Comparison of ENCODE assay signal across 1 cellular context in the genomic region with DNA sequence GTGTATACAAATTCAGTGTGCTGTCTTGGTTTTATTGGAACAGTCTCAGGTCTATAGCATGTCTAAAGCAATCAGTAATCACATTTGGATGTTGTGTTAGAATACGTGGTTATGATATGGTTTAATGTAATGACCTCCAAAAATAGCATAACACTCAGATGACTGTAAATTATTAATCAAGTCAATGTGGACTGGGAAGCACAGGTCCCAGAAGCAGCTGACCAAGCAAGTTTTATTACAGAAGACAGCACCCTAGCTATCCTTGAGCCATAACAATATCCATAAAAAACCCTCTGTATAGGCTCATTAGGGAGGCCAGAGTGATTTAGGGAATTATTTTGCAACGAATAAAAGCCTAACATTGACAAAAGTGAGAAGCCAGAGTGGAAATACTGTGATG.
TF ChIP-seq lines count a peak whose summit lies in the region.

No MANE protein-coding gene starts in this region.

TF ChIP-seq in GM23338, 12 proteins besides CTCF, POLR2A, EP300 and RAD21 (continued from another document):
- TF ChIP-seq, protein P1, sequence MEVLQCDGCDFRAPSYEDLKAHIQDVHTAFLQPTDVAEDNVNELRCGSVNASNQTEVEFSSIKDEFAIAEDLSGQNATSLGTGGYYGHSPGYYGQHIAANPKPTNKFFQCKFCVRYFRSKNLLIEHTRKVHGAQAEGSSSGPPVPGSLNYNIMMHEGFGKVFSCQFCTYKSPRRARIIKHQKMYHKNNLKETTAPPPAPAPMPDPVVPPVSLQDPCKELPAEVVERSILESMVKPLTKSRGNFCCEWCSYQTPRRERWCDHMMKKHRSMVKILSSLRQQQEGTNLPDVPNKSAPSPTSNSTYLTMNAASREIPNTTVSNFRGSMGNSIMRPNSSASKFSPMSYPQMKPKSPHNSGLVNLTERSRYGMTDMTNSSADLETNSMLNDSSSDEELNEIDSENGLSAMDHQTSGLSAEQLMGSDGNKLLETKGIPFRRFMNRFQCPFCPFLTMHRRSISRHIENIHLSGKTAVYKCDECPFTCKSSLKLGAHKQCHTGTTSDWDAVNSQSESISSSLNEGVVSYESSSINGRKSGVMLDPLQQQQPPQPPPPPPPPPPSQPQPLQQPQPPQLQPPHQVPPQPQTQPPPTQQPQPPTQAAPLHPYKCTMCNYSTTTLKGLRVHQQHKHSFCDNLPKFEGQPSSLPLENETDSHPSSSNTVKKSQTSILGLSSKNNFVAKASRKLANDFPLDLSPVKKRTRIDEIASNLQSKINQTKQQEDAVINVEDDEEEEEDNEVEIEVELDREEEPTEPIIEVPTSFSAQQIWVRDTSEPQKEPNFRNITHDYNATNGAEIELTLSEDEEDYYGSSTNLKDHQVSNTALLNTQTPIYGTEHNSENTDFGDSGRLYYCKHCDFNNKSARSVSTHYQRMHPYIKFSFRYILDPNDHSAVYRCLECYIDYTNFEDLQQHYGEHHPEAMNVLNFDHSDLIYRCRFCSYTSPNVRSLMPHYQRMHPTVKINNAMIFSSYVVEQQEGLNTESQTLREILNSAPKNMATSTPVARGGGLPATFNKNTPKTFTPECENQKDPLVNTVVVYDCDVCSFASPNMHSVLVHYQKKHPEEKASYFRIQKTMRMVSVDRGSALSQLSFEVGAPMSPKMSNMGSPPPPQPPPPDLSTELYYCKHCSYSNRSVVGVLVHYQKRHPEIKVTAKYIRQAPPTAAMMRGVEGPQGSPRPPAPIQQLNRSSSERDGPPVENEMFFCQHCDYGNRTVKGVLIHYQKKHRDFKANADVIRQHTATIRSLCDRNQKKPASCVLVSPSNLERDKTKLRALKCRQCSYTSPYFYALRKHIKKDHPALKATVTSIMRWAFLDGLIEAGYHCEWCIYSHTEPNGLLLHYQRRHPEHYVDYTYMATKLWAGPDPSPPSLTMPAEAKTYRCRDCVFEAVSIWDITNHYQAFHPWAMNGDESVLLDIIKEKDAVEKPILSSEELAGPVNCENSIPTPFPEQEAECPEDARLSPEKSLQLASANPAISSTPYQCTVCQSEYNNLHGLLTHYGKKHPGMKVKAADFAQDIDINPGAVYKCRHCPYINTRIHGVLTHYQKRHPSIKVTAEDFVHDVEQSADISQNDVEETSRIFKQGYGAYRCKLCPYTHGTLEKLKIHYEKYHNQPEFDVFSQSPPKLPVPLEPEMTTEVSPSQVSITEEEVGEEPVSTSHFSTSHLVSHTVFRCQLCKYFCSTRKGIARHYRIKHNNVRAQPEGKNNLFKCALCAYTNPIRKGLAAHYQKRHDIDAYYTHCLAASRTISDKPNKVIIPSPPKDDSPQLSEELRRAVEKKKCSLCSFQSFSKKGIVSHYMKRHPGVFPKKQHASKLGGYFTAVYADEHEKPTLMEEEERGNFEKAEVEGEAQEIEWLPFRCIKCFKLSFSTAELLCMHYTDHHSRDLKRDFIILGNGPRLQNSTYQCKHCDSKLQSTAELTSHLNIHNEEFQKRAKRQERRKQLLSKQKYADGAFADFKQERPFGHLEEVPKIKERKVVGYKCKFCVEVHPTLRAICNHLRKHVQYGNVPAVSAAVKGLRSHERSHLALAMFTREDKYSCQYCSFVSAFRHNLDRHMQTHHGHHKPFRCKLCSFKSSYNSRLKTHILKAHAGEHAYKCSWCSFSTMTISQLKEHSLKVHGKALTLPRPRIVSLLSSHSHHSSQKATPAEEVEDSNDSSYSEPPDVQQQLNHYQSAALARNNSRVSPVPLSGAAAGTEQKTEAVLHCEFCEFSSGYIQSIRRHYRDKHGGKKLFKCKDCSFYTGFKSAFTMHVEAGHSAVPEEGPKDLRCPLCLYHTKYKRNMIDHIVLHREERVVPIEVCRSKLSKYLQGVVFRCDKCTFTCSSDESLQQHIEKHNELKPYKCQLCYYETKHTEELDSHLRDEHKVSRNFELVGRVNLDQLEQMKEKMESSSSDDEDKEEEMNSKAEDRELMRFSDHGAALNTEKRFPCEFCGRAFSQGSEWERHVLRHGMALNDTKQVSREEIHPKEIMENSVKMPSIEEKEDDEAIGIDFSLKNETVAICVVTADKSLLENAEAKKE (CRISPR knock-in tag; IDR thresholded peaks at IDR 0.05): no peak
- TF ChIP-seq JUNB (IDR thresholded peaks at IDR 0.05; ENCODE audit: unreplicated experiment) (no peak), EZH2 (IDR thresholded peaks at IDR 0.05; ENCODE audit: low read depth, unreplicated experiment) (no peak), EZH2phosphoT487 (IDR thresholded peaks at IDR 0.05; ENCODE audit: unreplicated experiment) (no peak), NANOG (IDR thresholded peaks at IDR 0.05; ENCODE audit: borderline replicate concordance) (no peak), POLR2AphosphoS5 (IDR thresholded peaks at IDR 0.05; ENCODE audit: low read depth) (no peak), ZNF114 (CRISPR knock-in tag; IDR thresholded peaks at IDR 0.05) (no peak)
